Comparison of ENCODE assay signal across 1 cellular context in genomic region chr1:110338200-110339039, GRCh38.
TF ChIP-seq lines count a peak whose summit lies in the region.

No MANE protein-coding gene starts in this region.

TF ChIP-seq in HEK293, 187 proteins besides CTCF, POLR2A, EP300 and RAD21 (continued from another document and continues in another):
- no peak for TF ChIP-seq ELK4 (IDR thresholded peaks at IDR 0.05; ENCODE audit: borderline replicate concordance, low read depth, low read length)
- peak; percentile 98 for TF ChIP-seq KLF9 (tag by site-specific recombination; IDR thresholded peaks at IDR 0.05; ENCODE audit: low read depth)
- TF ChIP-seq ZNF626 (tag by site-specific recombination; IDR thresholded peaks at IDR 0.05), result no peak
- TF ChIP-seq ZSCAN16 (tag by site-specific recombination; IDR thresholded peaks at IDR 0.05), result no peak
- no peak for TF ChIP-seq PRDM6 (tag by site-specific recombination; IDR thresholded peaks at IDR 0.05)
- no peak for TF ChIP-seq ZBTB1 (tag by site-specific recombination; IDR thresholded peaks at IDR 0.05)
- TF ChIP-seq ZFP41 (tag by site-specific recombination; IDR thresholded peaks at IDR 0.05; ENCODE audit: borderline replicate concordance), result no peak
- TF ChIP-seq ZFHX2 (tag by site-specific recombination; conservative IDR thresholded peaks at IDR 0.05), result peak; percentile 64
- no peak for TF ChIP-seq ZNF776 (tag by site-specific recombination; IDR thresholded peaks at IDR 0.05; ENCODE audit: borderline replicate concordance)
- TF ChIP-seq ZNF23 (tag by site-specific recombination; IDR thresholded peaks at IDR 0.05; ENCODE audit: borderline replicate concordance), result no peak
- TF ChIP-seq ZNF292 (tag by site-specific recombination; IDR thresholded peaks at IDR 0.05; ENCODE audit: borderline replicate concordance, low read depth), result no peak
- TF ChIP-seq MZF1 (tag by site-specific recombination; IDR thresholded peaks at IDR 0.05; ENCODE audit: borderline replicate concordance), result peak; percentile 46; the same call in 1 of the 2 replicates
- TF ChIP-seq ZNF138 (tag by site-specific recombination; IDR thresholded peaks at IDR 0.05; ENCODE audit: borderline replicate concordance), result no peak
- TF ChIP-seq YY2 (tag by site-specific recombination; IDR thresholded peaks at IDR 0.05), result peak; percentile 70
- peak; percentile 78 for TF ChIP-seq ZBTB21 (tag by site-specific recombination; IDR thresholded peaks at IDR 0.05)
- no peak for TF ChIP-seq ZNF707 (tag by site-specific recombination; IDR thresholded peaks at IDR 0.05)
- TF ChIP-seq ZNF530 (tag by site-specific recombination; IDR thresholded peaks at IDR 0.05; ENCODE audit: low read depth), result no peak
- no peak for TF ChIP-seq ZSCAN18 (tag by site-specific recombination; IDR thresholded peaks at IDR 0.05)
- TF ChIP-seq PRDM2 (tag by site-specific recombination; IDR thresholded peaks at IDR 0.05; ENCODE audit: borderline replicate concordance), result no peak
- no peak; the same call in none of the 2 replicates for TF ChIP-seq KLF7 (tag by site-specific recombination; IDR thresholded peaks at IDR 0.05; ENCODE audit: borderline replicate concordance)
- peak; percentile 97; the same call in 1 of the 2 replicates for TF ChIP-seq ZNF362 (tag by site-specific recombination; IDR thresholded peaks at IDR 0.05)
- TF ChIP-seq ZNF112 (tag by site-specific recombination; IDR thresholded peaks at IDR 0.05), result no peak
- peak; percentile 50 for TF ChIP-seq IKZF3 (tag by site-specific recombination; IDR thresholded peaks at IDR 0.05)
- no peak for TF ChIP-seq ZNF585B (tag by site-specific recombination; IDR thresholded peaks at IDR 0.05)
- no peak for TF ChIP-seq ZNF621 (tag by site-specific recombination; IDR thresholded peaks at IDR 0.05)
- no peak for TF ChIP-seq GLI4 (tag by site-specific recombination; IDR thresholded peaks at IDR 0.05)
- no peak for TF ChIP-seq ZNF449 (tag by site-specific recombination; IDR thresholded peaks at IDR 0.05)
- no peak for TF ChIP-seq MEIS1 (CRISPR knock-in tag; IDR thresholded peaks at IDR 0.05; ENCODE audit: borderline replicate concordance)
- no peak for TF ChIP-seq PRDM1 (tag by site-specific recombination; IDR thresholded peaks at IDR 0.05)
- no peak for TF ChIP-seq ZNF280C (tag by site-specific recombination; IDR thresholded peaks at IDR 0.05)
- no peak for TF ChIP-seq HOXD13 (CRISPR knock-in tag; IDR thresholded peaks at IDR 0.05; ENCODE audit: borderline replicate concordance)
- no peak for TF ChIP-seq ZNF513 (tag by site-specific recombination; IDR thresholded peaks at IDR 0.05)
- TF ChIP-seq ZBTB10 (tag by site-specific recombination; IDR thresholded peaks at IDR 0.05), result peak; percentile 99
- no peak for TF ChIP-seq ZNF416 (tag by site-specific recombination; IDR thresholded peaks at IDR 0.05)
- no peak; the same call in 1 of the 2 replicates for TF ChIP-seq PBX3 (CRISPR knock-in tag; IDR thresholded peaks at IDR 0.05)
- TF ChIP-seq ZNF76 (tag by site-specific recombination; IDR thresholded peaks at IDR 0.05; ENCODE audit: borderline replicate concordance, low read depth), result peak; percentile 50
